Comparison of ENCODE assay signal across 22 cellular contexts in the genomic region with DNA sequence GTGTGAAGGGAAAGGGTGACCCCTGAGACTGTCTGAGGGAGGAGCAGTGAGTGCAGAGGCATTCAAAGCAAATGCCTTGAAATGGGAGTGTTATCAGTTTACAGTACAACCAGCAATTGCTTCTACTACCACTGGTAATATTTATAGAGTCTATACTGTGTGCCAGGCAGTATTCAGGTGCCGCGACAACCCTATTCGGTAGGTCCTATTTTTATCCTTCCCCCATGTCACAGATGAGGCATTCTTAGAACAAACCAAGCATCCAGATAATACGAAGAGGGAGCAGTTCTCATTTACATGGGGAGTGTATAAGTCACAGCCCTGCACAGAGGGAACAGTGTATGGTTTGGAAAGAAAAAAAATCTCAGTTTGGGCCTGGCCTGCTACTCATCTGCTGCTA. TPM values are rescaled to one million over a fixed set of nuclear protein-coding genes. Genes with fewer than 3 reads are reported as not detected.
"Had no signal": no experiment of that assay in that cellular context is flagged by ENCODE, and none has a peak within 500 bp of the region (broad histone marks: within the 10 kb centered on the region; RNA-seq: fewer than 3 reads in every experiment).

No MANE protein-coding gene starts in this region.

- H3K27ac ChIP-seq: hepatocyte, thoracic aorta, vagina, WERI-Rb-1 had no signal

- H3K4me1 Mint-ChIP-seq: activated naive CD4-positive, alpha-beta T cell treated with anti-CD3 and anti-CD28 coated beads, Interleukin-2, amount 50 U/mL, for 24 hours; memory B cell had no signal

- H3K4me3 ChIP-seq: body of pancreas, hepatocyte, mucosa of descending colon, thoracic aorta, vagina had no signal

- DNase-seq: activated gamma-delta T cell treated with Interleukin-2 at 50 U/mL for 16 hours; activated T-cell treated with anti-CD3 and anti-CD28 coated beads, Interleukin-2, amount 50 U/mL, for 1 hour; anterior cingulate cortex; body of pancreas; caudate nucleus; effector CD4-positive, alpha-beta T cell; erythroblast; foreskin fibroblast; mucosa of descending colon; nephron progenitor cell; occipital lobe; stimulated activated CD4-positive, alpha-beta T cell treated with anti-CD3 and anti-CD28 coated beads, Interleukin-4, amount 100 ng/mL, for 1 hour; stimulated activated naive CD4-positive, alpha-beta T cell; WERI-Rb-1 had no signal

- H3K9me3 ChIP-seq: body of pancreas, mucosa of descending colon, thoracic aorta, vagina had no signal

- H3K27ac Mint-ChIP-seq: activated naive CD4-positive, alpha-beta T cell treated with anti-CD3 and anti-CD28 coated beads, Interleukin-2, amount 50 U/mL, for 24 hours; dendritic cell treated with granulocyte-macrophage colony-stimulating factor and Interleukin-4, amounts not matched to agents 40 ng/mL and 50 ng/mL, for 4 days; memory B cell; nephron progenitor cell; type B pancreatic cell had no signal

- H3K36me3 ChIP-seq: thoracic aorta, vagina, WERI-Rb-1 had no signal

- H3K4me3 Mint-ChIP-seq: activated naive CD4-positive, alpha-beta T cell treated with anti-CD3 and anti-CD28 coated beads, Interleukin-2, amount 50 U/mL, for 24 hours; dendritic cell treated with granulocyte-macrophage colony-stimulating factor and Interleukin-4, amounts not matched to agents 40 ng/mL and 50 ng/mL, for 4 days; memory B cell; nephron progenitor cell; type B pancreatic cell had no signal

- H3K4me1 ChIP-seq: vagina had no signal

- H2AFZ ChIP-seq: hepatocyte had no signal

- H3K4me2 ChIP-seq: hepatocyte had no signal

- ATAC-seq: body of pancreas, mucosa of descending colon had no signal

- H3K27me3 Mint-ChIP-seq: activated naive CD4-positive, alpha-beta T cell treated with anti-CD3 and anti-CD28 coated beads, Interleukin-2, amount 50 U/mL, for 24 hours; dendritic cell treated with granulocyte-macrophage colony-stimulating factor and Interleukin-4, amounts not matched to agents 40 ng/mL and 50 ng/mL, for 4 days had no signal

- H3K36me3 Mint-ChIP-seq: activated naive CD4-positive, alpha-beta T cell treated with anti-CD3 and anti-CD28 coated beads, Interleukin-2, amount 50 U/mL, for 24 hours; memory B cell had no signal

- H3K27me3 ChIP-seq: body of pancreas, hepatocyte, vagina had no signal

- H3K9me3 Mint-ChIP-seq: activated naive CD4-positive, alpha-beta T cell treated with anti-CD3 and anti-CD28 coated beads, Interleukin-2, amount 50 U/mL, for 24 hours; dendritic cell treated with granulocyte-macrophage colony-stimulating factor and Interleukin-4, amounts not matched to agents 40 ng/mL and 50 ng/mL, for 4 days; memory B cell; nephron progenitor cell; type B pancreatic cell had no signal

RNA-seq across cellular contexts. Expression of gene ROR1, which starts 18.3 kb away (rescaled TPM):
- total RNA-seq: T-helper 2 cell treated with Interferon-gamma antibody and Interleukin-4, amounts not matched to agents 100 ng/mL and 5 ng/mL, for 36 hours had no signal
